ENCODE assay signal across 1 cellular context in genomic region chr4:99383833-99384392, GRCh38.
TF ChIP-seq lines count a peak whose summit lies in the region.

No MANE protein-coding gene starts in this region.

TF ChIP-seq in HepG2, 621 proteins besides CTCF, POLR2A, EP300 and RAD21 (continued from another document and continues in another):
- TF ChIP-seq AKNA (CRISPR knock-in tag; IDR thresholded peaks at IDR 0.05; ENCODE audit: borderline replicate concordance) (no peak), PHF20 (CRISPR knock-in tag; IDR thresholded peaks at IDR 0.05) (no peak), ZUFSP (CRISPR knock-in tag; IDR thresholded peaks at IDR 0.05; ENCODE audit: borderline replicate concordance) (no peak), ARHGAP35 (CRISPR knock-in tag; IDR thresholded peaks at IDR 0.05; ENCODE audit: borderline replicate concordance) (no peak), RERE (CRISPR knock-in tag; IDR thresholded peaks at IDR 0.05; ENCODE audit: low read depth) (no peak), SP2 (CRISPR knock-in tag; IDR thresholded peaks at IDR 0.05) (no peak), HNF1A (IDR thresholded peaks at IDR 0.05; ENCODE audit: low read depth) (no peak), HNF1A (CRISPR knock-in tag; IDR thresholded peaks at IDR 0.05; ENCODE audit: borderline replicate concordance) (no peak), MAX (IDR thresholded peaks at IDR 0.05) (peak; percentile 50; the same call in 1 of the 2 replicates), SMAD1 (CRISPR knock-in tag; IDR thresholded peaks at IDR 0.05; ENCODE audit: borderline replicate concordance, low read depth) (no peak), GMEB2 (CRISPR knock-in tag; IDR thresholded peaks at IDR 0.05; ENCODE audit: low read depth) (no peak), SCMH1 (CRISPR knock-in tag; IDR thresholded peaks at IDR 0.05; ENCODE audit: borderline replicate concordance) (no peak), PAF1 (CRISPR knock-in tag; IDR thresholded peaks at IDR 0.05) (no peak), ARNT (IDR thresholded peaks at IDR 0.05) (no peak), TEAD3 (CRISPR knock-in tag; optimal IDR thresholded peaks at IDR 0.05; ENCODE audit: borderline replicate concordance) (peak; percentile 26), ISL2 (CRISPR knock-in tag; IDR thresholded peaks at IDR 0.05) (0 out of 2 replicates have a peak, but pooled peaks have one; percentile 12), SNAI1 (CRISPR knock-in tag; IDR thresholded peaks at IDR 0.05; ENCODE audit: borderline replicate concordance) (no peak), ZNF513 (CRISPR knock-in tag; conservative IDR thresholded peaks at IDR 0.05) (no peak), GRHL1 (CRISPR knock-in tag; conservative IDR thresholded peaks at IDR 0.05) (no peak), GATAD2A (CRISPR knock-in tag; IDR thresholded peaks at IDR 0.05) (peak; percentile 61; the same call in 1 of the 2 replicates), ZNF3 (CRISPR knock-in tag; IDR thresholded peaks at IDR 0.05) (peak; percentile 86), DRAP1 (CRISPR knock-in tag; IDR thresholded peaks at IDR 0.05) (no peak), ONECUT2 (CRISPR knock-in tag; IDR thresholded peaks at IDR 0.05) (no peak), SMARCE1 (IDR thresholded peaks at IDR 0.05; ENCODE audit: borderline replicate concordance) (no peak), FIP1L1 (IDR thresholded peaks at IDR 0.05; ENCODE audit: borderline replicate concordance, insufficient read depth, low read depth, low read length) (no peak), POGK (CRISPR knock-in tag; conservative IDR thresholded peaks at IDR 0.05) (no peak), FOXJ3 (CRISPR knock-in tag; IDR thresholded peaks at IDR 0.05; ENCODE audit: borderline replicate concordance) (no peak; the same call in 1 of the 2 replicates), MAFF (IDR thresholded peaks at IDR 0.05; ENCODE audit: low read depth, low read length) (no peak), ZFP41 (CRISPR knock-in tag; IDR thresholded peaks at IDR 0.05; ENCODE audit: borderline replicate concordance) (no peak), ZNF260 (CRISPR knock-in tag; IDR thresholded peaks at IDR 0.05; ENCODE audit: borderline replicate concordance, low read depth) (no peak), ZMYM3 (CRISPR knock-in tag; IDR thresholded peaks at IDR 0.05) (no peak), MED1 (CRISPR knock-in tag; IDR thresholded peaks at IDR 0.05) (peak; percentile 70; the same call in 1 of the 2 replicates)
